Comparison of ENCODE assay signal across 8 cellular contexts in the genomic region with DNA sequence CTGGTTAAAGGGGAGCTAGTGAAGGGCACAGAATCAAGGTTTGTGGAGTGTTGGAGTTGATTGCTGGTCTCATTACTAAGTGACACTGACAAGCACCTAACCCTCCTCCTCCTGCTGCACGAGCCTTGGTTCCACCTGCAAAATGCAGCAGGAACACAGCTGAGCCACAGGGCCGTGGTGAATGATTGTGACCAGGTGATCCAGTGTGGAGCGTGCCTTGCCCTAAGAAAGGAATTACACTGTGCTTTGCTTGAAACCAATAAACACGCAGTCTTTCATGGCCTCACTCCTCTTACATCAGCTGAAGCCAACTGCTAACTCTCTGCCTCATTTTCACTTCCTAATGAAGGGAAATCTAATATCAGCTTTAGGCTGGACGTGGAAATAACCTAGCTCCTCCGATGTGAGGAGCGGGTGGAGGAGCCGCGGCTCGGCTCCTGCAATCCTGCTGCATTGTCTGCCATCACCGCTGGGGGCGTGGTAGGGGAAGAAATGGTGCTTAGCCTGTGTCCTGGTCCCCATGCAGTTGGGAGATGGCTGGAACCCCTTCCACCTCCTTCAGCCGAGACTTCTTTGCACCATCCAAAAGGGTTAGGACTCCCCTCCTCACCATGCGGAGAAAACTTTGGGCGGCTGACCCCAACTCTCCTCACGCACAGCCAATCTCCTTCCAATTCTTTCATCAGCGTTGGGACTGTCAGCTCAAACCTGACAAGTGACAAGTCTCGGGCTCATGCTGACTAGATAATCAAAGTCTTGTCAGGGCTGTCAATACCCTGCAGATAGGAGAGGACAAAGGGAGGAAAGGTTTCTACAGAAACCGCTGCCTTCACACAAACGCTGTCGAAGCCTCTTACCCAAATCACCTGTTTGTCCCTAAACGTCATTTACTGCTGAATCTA.
DNase-seq lines count a peak whose midpoint lies in the region; ATAC-seq and TF ChIP-seq lines count a peak whose summit lies in the region.

No MANE protein-coding gene starts in this region.

- DNase-seq in HuH-7.5 (ENCODE audit: low spot score) (peak; percentile 56), glutamatergic neuron (peak; percentile 85), putamen (ENCODE audit: low spot score) (peak; percentile 9), NCI-H2081 (lab: John Stamatoyannopoulos, UW) (no peak)
- DNase-seq in activated CD8-positive, alpha-beta T cell treated with anti-CD3 and anti-CD28 coated beads, Interleukin-2, amount 10 ng/mL, durations not matched to agents 7 days and 5 days, result peak; percentile 35
- DNase-seq in central memory CD4-positive, alpha-beta T cell, result no peak

- no peak overlapping the region for H3K27ac Mint-ChIP-seq in activated CD8-positive, alpha-beta T cell treated with anti-CD3 and anti-CD28 coated beads, Interleukin-2, amount 10 ng/mL, durations not matched to agents 7 days and 5 days
- no peak overlapping the region for H3K27ac Mint-ChIP-seq in glutamatergic neuron (ENCODE audit: unreplicated experiment)

- H3K4me3 Mint-ChIP-seq in activated CD8-positive, alpha-beta T cell treated with anti-CD3 and anti-CD28 coated beads, Interleukin-2, amount 10 ng/mL, durations not matched to agents 7 days and 5 days, result no peak overlapping the region
- no peak overlapping the region for H3K4me3 Mint-ChIP-seq in glutamatergic neuron (ENCODE audit: unreplicated experiment)

- no peaks in the 10 kb centered on the region for H3K36me3 Mint-ChIP-seq in activated CD8-positive, alpha-beta T cell treated with anti-CD3 and anti-CD28 coated beads, Interleukin-2, amount 10 ng/mL, durations not matched to agents 7 days and 5 days (ENCODE audit: low read depth)
- no peaks in the 10 kb centered on the region for H3K36me3 Mint-ChIP-seq in glutamatergic neuron (ENCODE audit: unreplicated experiment)

- POLR2A ChIA-PET in activated CD8-positive, alpha-beta T cell treated with anti-CD3 and anti-CD28 coated beads, Interleukin-2, amount 10 ng/mL, durations not matched to agents 7 days and 5 days (lab: Charles Lee), result no interaction called here

- no peak overlapping the region for H3K27ac ChIP-seq in C4-2B

- ATAC-seq in activated CD8-positive, alpha-beta T cell treated with anti-CD3 and anti-CD28 coated beads, Interleukin-2, amount 10 ng/mL, durations not matched to agents 7 days and 5 days, result peak; percentile 47
- no peak for ATAC-seq in GM19351 (IDR thresholded peaks at IDR 0.05; ENCODE audit: unreplicated experiment)

- CTCF ChIA-PET in activated CD8-positive, alpha-beta T cell treated with anti-CD3 and anti-CD28 coated beads, Interleukin-2, amount 10 ng/mL, durations not matched to agents 7 days and 5 days (lab: Charles Lee), result interaction anchor here (0.9 kb wide), 1 partner anchor 11 kb away, joined by 4 read pairs; no protein-coding TSS in a partner anchor

- H3K4me1 Mint-ChIP-seq in activated CD8-positive, alpha-beta T cell treated with anti-CD3 and anti-CD28 coated beads, Interleukin-2, amount 10 ng/mL, durations not matched to agents 7 days and 5 days (ENCODE audit: low read depth), result no peaks in the 10 kb centered on the region
- peaks cover 3% of the 10 kb centered on the region for H3K4me1 Mint-ChIP-seq in glutamatergic neuron (ENCODE audit: low read depth, unreplicated experiment)

- peak; percentile 91 for TF ChIP-seq CTCF in C4-2B (conservative IDR thresholded peaks at IDR 0.05)
- TF ChIP-seq CTCF in glutamatergic neuron (IDR thresholded peaks at IDR 0.05; ENCODE audit: partially characterized antibody, unreplicated experiment), result peak; percentile 84

- H3K27me3 Mint-ChIP-seq in activated CD8-positive, alpha-beta T cell treated with anti-CD3 and anti-CD28 coated beads, Interleukin-2, amount 10 ng/mL, durations not matched to agents 7 days and 5 days (ENCODE audit: low read depth), result no peaks in the 10 kb centered on the region
- H3K27me3 Mint-ChIP-seq in glutamatergic neuron (ENCODE audit: unreplicated experiment), result peaks cover 6% of the 10 kb centered on the region

- no peaks in the 10 kb centered on the region for H3K9me3 Mint-ChIP-seq in activated CD8-positive, alpha-beta T cell treated with anti-CD3 and anti-CD28 coated beads, Interleukin-2, amount 10 ng/mL, durations not matched to agents 7 days and 5 days (ENCODE audit: insufficient read depth)
- peaks cover 5% of the 10 kb centered on the region for H3K9me3 Mint-ChIP-seq in glutamatergic neuron (ENCODE audit: unreplicated experiment)

Comparison
In these comparisons a context has a peak if more than half of its experiments do, and no peak if none do; other contexts are left out.
1. DNase-seq: peak in HuH-7.5 (single experiment), activated CD8-positive, alpha-beta T cell treated with anti-CD3 and anti-CD28 coated beads, Interleukin-2, amount 10 ng/mL, durations not matched to agents 7 days and 5 days (single experiment), glutamatergic neuron (single experiment) and putamen (single experiment); none in NCI-H2081 (0 of 2) and central memory CD4-positive, alpha-beta T cell (single experiment).